7 cellular contexts compared by ENCODE assay signal in genomic region chr11:117621226-117621625, GRCh38.
DNase-seq lines count a peak whose midpoint lies in the region; ATAC-seq, FAIRE-seq and TF ChIP-seq lines count a peak whose summit lies in the region.

No MANE protein-coding gene starts in this region.

- H3K27me3 ChIP-seq in CD4-positive, alpha-beta T cell (ENCODE audit: control insufficient read depth, insufficient read depth, low read length): no peaks in the 10 kb centered on the region
- no peaks in the 10 kb centered on the region for H3K27me3 ChIP-seq in left lung

- intact Hi-C loops in CD4-positive, alpha-beta T cell (cut with DNase I, micrococcal nuclease): no loop called here
- intact Hi-C loops in left lung (cut with DNase I): no loop called here

- no peak for DNase-seq in CD4-positive, alpha-beta T cell
- DNase-seq in GM19239 (ENCODE audit: insufficient read length, low spot score): no peak
- DNase-seq in left lung: no peak
- no peak for DNase-seq in DMS114 treated with DMSO at 0.1 percent for 48 hours (lab: John Stamatoyannopoulos, UW; ENCODE audit: unreplicated experiment)
- no peak for DNase-seq in ecto neural progenitor cell (ENCODE audit: low spot score)
- no peak for DNase-seq in SW480 (ENCODE audit: low spot score)

- no peaks in the 10 kb centered on the region for H3K36me3 ChIP-seq in left lung

- no peaks in the 10 kb centered on the region for H3K4me1 Mint-ChIP-seq in CD4-positive, alpha-beta T cell (ENCODE audit: low read depth)

- no peaks in the 10 kb centered on the region for H3K36me3 Mint-ChIP-seq in CD4-positive, alpha-beta T cell (ENCODE audit: low read depth)

- CTCF ChIA-PET in CD4-positive, alpha-beta T cell (lab: Charles Lee): interaction anchor here (1.0 kb wide), 1 partner anchor 11 kb away, joined by 4 read pairs; no protein-coding TSS in a partner anchor

- peak; percentile 78 for FAIRE-seq in GM19239 (lab: Jason Lieb, UNC)

- H3K9me3 Mint-ChIP-seq in CD4-positive, alpha-beta T cell: peaks cover 4% of the 10 kb centered on the region

- peaks cover 13% of the 10 kb centered on the region for H3K27me3 Mint-ChIP-seq in CD4-positive, alpha-beta T cell

- H3K27ac ChIP-seq in CD4-positive, alpha-beta T cell (ENCODE audit: low read depth, low read length): no peak overlapping the region
- no peak overlapping the region for H3K27ac ChIP-seq in VCaP
- H3K27ac ChIP-seq in left lung: no peak overlapping the region

- no peak overlapping the region for H3K27ac Mint-ChIP-seq in CD4-positive, alpha-beta T cell

- no peak for ATAC-seq in CD4-positive, alpha-beta T cell (ENCODE audit: poor library complexity)
- peak; percentile 44 for ATAC-seq in left lung

- no peaks in the 10 kb centered on the region for H3K4me1 ChIP-seq in left lung

- TF ChIP-seq CTCF in CD4-positive, alpha-beta T cell (IDR thresholded peaks at IDR 0.05): peak; percentile 19
- TF ChIP-seq CTCF in VCaP (conservative IDR thresholded peaks at IDR 0.05) (peak; percentile 74), left lung (IDR thresholded peaks at IDR 0.05) (peak; percentile 22 to 42)

- no peak overlapping the region for H3K4me3 ChIP-seq in left lung

- H3K9me3 ChIP-seq in CD4-positive, alpha-beta T cell (ENCODE audit: control insufficient read depth, low read length): no peaks in the 10 kb centered on the region
- H3K9me3 ChIP-seq in left lung: peaks cover 0 to 11% of the 10 kb centered on the region in 2 donors

- no peak overlapping the region for H3K4me3 Mint-ChIP-seq in CD4-positive, alpha-beta T cell

- POLR2A ChIA-PET in CD4-positive, alpha-beta T cell (lab: Charles Lee): no interaction called here

Comparison
In these comparisons a context has a peak if more than half of its experiments do, and no peak if none do; other contexts are left out.
1. CTCF ChIP-seq: peak in every context shown above with its lines; median percentile 74 in VCaP; 32 in left lung; 19 in CD4-positive, alpha-beta T cell.